22 cellular contexts compared by ENCODE assay signal in the genomic region with DNA sequence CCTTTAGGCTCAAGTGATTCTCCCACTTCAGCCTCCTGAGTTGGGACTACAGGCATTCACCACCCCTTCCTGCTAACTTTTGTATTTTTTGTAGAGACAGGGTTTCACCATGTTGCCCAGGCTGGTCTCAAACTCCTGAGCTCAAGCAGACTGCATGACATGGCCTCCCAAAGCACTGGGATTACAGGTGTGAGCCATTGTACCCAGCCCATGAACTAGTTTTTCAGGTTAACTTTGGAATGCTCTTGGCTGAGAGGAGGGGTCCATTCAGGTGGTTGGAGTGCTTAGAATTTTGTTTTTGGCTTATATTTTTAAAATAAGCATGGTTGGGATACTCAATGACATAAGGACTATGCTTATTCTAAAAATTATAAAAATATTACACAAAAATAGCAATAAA.
DNase-seq lines count a peak whose midpoint lies in the region; ATAC-seq, FAIRE-seq and TF ChIP-seq lines count a peak whose summit lies in the region.
"Had no signal": no experiment of that assay in that cellular context is flagged by ENCODE, and none has a peak within 500 bp of the region (broad histone marks: within the 10 kb centered on the region; RNA-seq: fewer than 3 reads in every experiment).

No MANE protein-coding gene starts in this region.

- ATAC-seq in pancreas: peak in 1 of 4 donors; percentile 28
- no peak for ATAC-seq in HG02852 (IDR thresholded peaks at IDR 0.05; ENCODE audit: unreplicated experiment)
- no peak for ATAC-seq in GM19395 (IDR thresholded peaks at IDR 0.05; ENCODE audit: unreplicated experiment)

- peak; percentile 20 for DNase-seq in DMS53 (lab: John Stamatoyannopoulos, UW)
- DNase-seq in DMS53 treated with DMSO at 0.1 percent for 48 hours (lab: John Stamatoyannopoulos, UW; ENCODE audit: unreplicated experiment): no peak
- DNase-seq in epithelial cell of prostate (ENCODE audit: low read depth, low spot score): no peak
- no peak for DNase-seq in pancreas
- DNase-seq in left ventricle myocardium inferior: no peak
- DNase-seq: Caco-2, Kasumi-1, NCI-H1417, NCI-H187, NCI-H2227 treated with DMSO at 0.1 percent for 48 hours, NCI-H510A treated with DMSO at 0.1 percent for 48 hours, NCI-H774, SHP77, SW 1271 had no signal

- H3K4me3 ChIP-seq in pancreas: no peak overlapping the region
- no peak overlapping the region for H3K4me3 ChIP-seq in left ventricle myocardium inferior
- H3K4me3 ChIP-seq: BLaER1 treated with 17β-estradiol and CSF1 and Interleukin-3, amounts not matched to agents 10 nM and 100 nM; MG63 had no signal

- H3K9me3 ChIP-seq in pancreas: no peaks in the 10 kb centered on the region
- H3K9me3 ChIP-seq in left ventricle myocardium inferior (replicated peaks): peaks cover 5% of the 10 kb centered on the region
- H3K9me3 ChIP-seq: Caco-2, MG63 had no signal

- intact Hi-C loops in pancreas (cut with DNase I) (no loop called here), left ventricle myocardium inferior (cut with micrococcal nuclease) (no loop called here)

- H3K27ac ChIP-seq in VCaP: peak overlapping the region; percentile 41
- peak overlapping the region; percentile 81 for H3K27ac ChIP-seq in epithelial cell of prostate
- peak overlapping the region in 3 of 4 donors; percentile 47 to 82 (median 61) for H3K27ac ChIP-seq in pancreas
- H3K27ac ChIP-seq in left ventricle myocardium inferior (replicated peaks): no peak overlapping the region
- H3K27ac ChIP-seq: 22Rv1; BLaER1 treated with 17β-estradiol and CSF1 and Interleukin-3, amounts not matched to agents 10 nM and 100 nM had no signal

- no peaks in the 10 kb centered on the region for H3K36me3 ChIP-seq in pancreas
- no peaks in the 10 kb centered on the region for H3K36me3 ChIP-seq in left ventricle myocardium inferior
- H3K36me3 ChIP-seq: BLaER1 treated with 17β-estradiol and CSF1 and Interleukin-3, amounts not matched to agents 10 nM and 100 nM; MG63 had no signal

- H3K4me1 ChIP-seq in pancreas: peaks cover 12 to 35% (median 23%) of the 10 kb centered on the region in 3 donors
- no peaks in the 10 kb centered on the region for H3K4me1 ChIP-seq in left ventricle myocardium inferior
- H3K4me1 ChIP-seq: Caco-2 had no signal

- TF ChIP-seq CTCF in VCaP (conservative IDR thresholded peaks at IDR 0.05): no peak
- TF ChIP-seq CTCF in pancreas (IDR thresholded peaks at IDR 0.05): no peak
- TF ChIP-seq CTCF in left ventricle myocardium inferior (IDR thresholded peaks at IDR 0.05; ENCODE audit: borderline replicate concordance): no peak

- H3K27me3 ChIP-seq in pancreas: no peaks in the 10 kb centered on the region
- no peaks in the 10 kb centered on the region for H3K27me3 ChIP-seq in left ventricle myocardium inferior (ENCODE audit: low read depth)
- H3K27me3 ChIP-seq: MG63 had no signal

- peak; percentile 63 for FAIRE-seq in pancreas (lab: Jason Lieb, UNC)
- FAIRE-seq: G401.6, H54 had no signal
